Comparison of ENCODE assay signal across 19 cellular contexts in the genomic region with DNA sequence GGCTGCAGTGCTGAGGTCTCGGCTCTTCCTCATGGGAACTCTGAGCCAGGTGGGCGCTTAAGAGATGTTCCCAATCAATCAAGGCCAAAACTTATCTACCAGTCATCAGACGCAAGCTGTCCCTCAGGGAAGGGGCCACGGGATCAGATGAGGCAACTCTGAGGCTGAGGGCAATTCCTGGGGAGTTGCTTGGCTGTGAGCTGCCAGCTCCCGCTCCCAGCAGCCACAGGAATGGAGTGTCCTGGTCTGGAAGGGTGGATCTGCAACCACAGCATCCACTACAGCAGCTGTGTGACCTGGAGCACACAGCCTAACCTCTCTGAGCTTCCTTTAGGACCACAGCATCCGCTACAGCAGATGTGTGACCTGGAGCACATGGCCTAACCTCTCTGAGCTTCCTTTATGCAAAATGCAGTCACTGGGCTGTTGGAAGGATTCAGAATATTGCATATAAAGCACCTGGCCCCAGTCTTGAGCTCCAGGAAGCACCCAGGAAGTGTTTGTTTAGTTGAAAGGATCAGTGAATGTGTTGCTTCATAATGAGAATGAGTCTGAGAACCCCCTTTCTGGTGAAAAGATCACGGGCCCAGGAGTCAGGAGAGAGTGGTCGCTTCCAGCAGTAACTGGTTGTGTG.
DNase-seq lines count a peak whose midpoint lies in the region; ATAC-seq, FAIRE-seq and TF ChIP-seq lines count a peak whose summit lies in the region.
"Had no signal": no experiment of that assay in that cellular context is flagged by ENCODE, and none has a peak within 500 bp of the region (broad histone marks: within the 10 kb centered on the region; RNA-seq: fewer than 3 reads in every experiment).

No MANE protein-coding gene starts in this region.

- CTCF ChIA-PET in K562 (lab: Yijun Ruan, JAX; ENCODE audit: low intra/inter-chr PET ratio): no interaction called here

- H3K36me3 ChIP-seq in KOPT-K1 (ENCODE audit: insufficient read depth, low read length) (no peaks in the 10 kb centered on the region), K562 (ENCODE audit: control insufficient read depth, insufficient read depth, low read length) (no peaks in the 10 kb centered on the region), mucosa of descending colon (ENCODE audit: low read depth) (no peaks in the 10 kb centered on the region)
- H3K36me3 ChIP-seq: neutrophil, sigmoid colon, upper lobe of left lung had no signal

- ATAC-seq in K562: no peak
- ATAC-seq in mucosa of descending colon: peak; percentile 35
- no peak for ATAC-seq in GM18520 (IDR thresholded peaks at IDR 0.05; ENCODE audit: unreplicated experiment)
- no peak for ATAC-seq in GM21390 (IDR thresholded peaks at IDR 0.05; ENCODE audit: unreplicated experiment)

- POLR2A ChIA-PET in K562 (lab: Yijun Ruan, JAX): interaction anchor here (0.5 to 1.1 kb wide), 2 partner anchors 9 to 315 kb away, joined by 3 to 5 read pairs; no protein-coding TSS in a partner anchor

- no peaks in the 10 kb centered on the region for H3K4me1 ChIP-seq in K562 (replicated peaks in 1 of 2; ENCODE audit: control insufficient read depth in 2 of 2, insufficient read depth in 2 of 2, low read length in 2 of 2)
- H3K4me1 ChIP-seq in mucosa of descending colon (ENCODE audit: low read depth): peaks cover 4% of the 10 kb centered on the region
- H3K4me1 ChIP-seq: sigmoid colon, upper lobe of left lung had no signal

- peak overlapping the region; percentile 13 for H3K27ac ChIP-seq in KOPT-K1 (ENCODE audit: low read depth, low read length, poor library complexity, severe bottlenecking)
- no peak overlapping the region for H3K27ac ChIP-seq in K562 (ENCODE audit: extremely low read depth, low read depth, low read length)
- H3K27ac ChIP-seq: neutrophil, sigmoid colon, upper lobe of left lung had no signal

- H3K9me3 ChIP-seq in KOPT-K1 (ENCODE audit: insufficient read depth, low read length, poor library complexity, severe bottlenecking) (no peaks in the 10 kb centered on the region), K562 (replicated peaks; ENCODE audit: control insufficient read depth, insufficient read depth, low read depth, low read length) (no peaks in the 10 kb centered on the region), mucosa of descending colon (no peaks in the 10 kb centered on the region)
- H3K9me3 ChIP-seq: neutrophil, sigmoid colon, upper lobe of left lung had no signal

- H2AFZ ChIP-seq in K562 (ENCODE audit: low read depth, low read length): no peak overlapping the region

- no peak for TF ChIP-seq EP300 in K562 (IDR thresholded peaks at IDR 0.05; ENCODE audit: low read length)

- H3K27me3 ChIP-seq in K562 (ENCODE audit: control insufficient read depth in 2 of 2, insufficient read depth in 2 of 2, low read length in 2 of 2): peaks cover 4 to 51% of the 10 kb centered on the region in 2 experiments
- H3K27me3 ChIP-seq: sigmoid colon, upper lobe of left lung had no signal

- WGBS in K562 (ENCODE audit: insufficient coverage, low coverage, missing lambda C conversion rate): 0% methylated on average over 8 of the region's 8 CpGs

- no TSS peak for BruUV-seq in K562 (replicated peaks; lab: Mats Ljungman, UMichigan)

- intact Hi-C loops in K562 (cut with micrococcal nuclease): no loop called here
- intact Hi-C loops in mucosa of descending colon (cut with DNase I, micrococcal nuclease): no loop called here

- FAIRE-seq in K562 (lab: Jason Lieb, UNC) (no peak), frontal cortex (lab: Jason Lieb, UNC) (no peak)

- no peak for TF ChIP-seq RAD21 in K562 (CRISPR knock-in tag; conservative IDR thresholded peaks at IDR 0.05 in 1 of 2, IDR thresholded peaks at IDR 0.05 in 1 of 2)

- no peak for TF ChIP-seq CTCF in K562 (IDR thresholded peaks at IDR 0.05 in 2 of 3, conservative IDR thresholded peaks at IDR 0.05 in 1 of 3; ENCODE audit: insufficient read depth in 2 of 3, low read depth in 1 of 3, low read length in 3 of 3)
- TF ChIP-seq CTCF in mucosa of descending colon (IDR thresholded peaks at IDR 0.05): no peak

- H3K79me2 ChIP-seq in K562 (ENCODE audit: control insufficient read depth, insufficient read depth, low read length): no peaks in the 10 kb centered on the region

- no peaks in the 10 kb centered on the region for H3K9me1 ChIP-seq in K562 (ENCODE audit: control insufficient read depth, insufficient read depth, low read length)

- H3K4me2 ChIP-seq in K562 (ENCODE audit: insufficient read depth, low read length): no peak overlapping the region

- DNase-seq in DMS153 treated with DMSO at 0.1 percent for 48 hours (lab: John Stamatoyannopoulos, UW; ENCODE audit: unreplicated experiment): peak; percentile 14
- no peak for DNase-seq in K562 (ENCODE audit: extremely low read depth in 1 of 4, low spot score in 3 of 4)
- DNase-seq in mucosa of descending colon: no peak
- DNase-seq in frontal cortex (ENCODE audit: low spot score in 2 of 2): no peak
- DNase-seq in NCI-H2029 treated with DMSO at 0.1 percent for 48 hours (lab: John Stamatoyannopoulos, UW): no peak
- DNase-seq: activated CD4-positive, alpha-beta T cell treated with anti-CD3 and anti-CD28 coated beads, Interleukin-2, amount 10 ng/mL, durations not matched to agents 24 days and 14 days; activated naive CD8-positive, alpha-beta T cell treated with anti-CD3 and anti-CD28 coated beads for 36 hours; caudate nucleus; effector memory CD4-positive, alpha-beta T cell; immature natural killer cell; NCI-H146; NCI-H510A treated with DMSO at 0.1 percent for 48 hours; sigmoid colon; stimulated activated CD4-positive, alpha-beta T cell treated with anti-CD3 and anti-CD28 coated beads, Interleukin-4, amount 100 ng/mL, for 4 hours; upper lobe of left lung had no signal

- in situ Hi-C loops in K562 (cut with MboI): no loop called here

- no peaks in the 10 kb centered on the region for H4K20me1 ChIP-seq in K562 (replicated peaks; ENCODE audit: control insufficient read depth, insufficient read depth, low read length)

- H3K9ac ChIP-seq in K562 (ENCODE audit: insufficient read depth in 1 of 2, low read depth in 2 of 2, low read length in 2 of 2): no peak overlapping the region

- no peak for TF ChIP-seq POLR2A in K562 (conservative IDR thresholded peaks at IDR 0.05)

- no peak overlapping the region for H3K4me3 ChIP-seq in K562
- no peak overlapping the region for H3K4me3 ChIP-seq in mucosa of descending colon
- H3K4me3 ChIP-seq: sigmoid colon, upper lobe of left lung had no signal

TF ChIP-seq in K562, 482 proteins besides CTCF, POLR2A, EP300 and RAD21:
- TF ChIP-seq ZFP36 (IDR thresholded peaks at IDR 0.05; ENCODE audit: low read depth, low read length, partially characterized antibody): peak; percentile 28
- no peak for TF ChIP-seq GTF3C2 (IDR thresholded peaks at IDR 0.05; ENCODE audit: borderline replicate concordance, extremely low read depth, insufficient read length)
- no peak for TF ChIP-seq NR0B1 (IDR thresholded peaks at IDR 0.05; ENCODE audit: partially characterized antibody)
- no peak for TF ChIP-seq EHMT2 (IDR thresholded peaks at IDR 0.05)
- no peak for TF ChIP-seq TCF7L2 (IDR thresholded peaks at IDR 0.05; ENCODE audit: low read depth, low read length)
